ENCODE assay signal across 25 cellular contexts in the genomic region with DNA sequence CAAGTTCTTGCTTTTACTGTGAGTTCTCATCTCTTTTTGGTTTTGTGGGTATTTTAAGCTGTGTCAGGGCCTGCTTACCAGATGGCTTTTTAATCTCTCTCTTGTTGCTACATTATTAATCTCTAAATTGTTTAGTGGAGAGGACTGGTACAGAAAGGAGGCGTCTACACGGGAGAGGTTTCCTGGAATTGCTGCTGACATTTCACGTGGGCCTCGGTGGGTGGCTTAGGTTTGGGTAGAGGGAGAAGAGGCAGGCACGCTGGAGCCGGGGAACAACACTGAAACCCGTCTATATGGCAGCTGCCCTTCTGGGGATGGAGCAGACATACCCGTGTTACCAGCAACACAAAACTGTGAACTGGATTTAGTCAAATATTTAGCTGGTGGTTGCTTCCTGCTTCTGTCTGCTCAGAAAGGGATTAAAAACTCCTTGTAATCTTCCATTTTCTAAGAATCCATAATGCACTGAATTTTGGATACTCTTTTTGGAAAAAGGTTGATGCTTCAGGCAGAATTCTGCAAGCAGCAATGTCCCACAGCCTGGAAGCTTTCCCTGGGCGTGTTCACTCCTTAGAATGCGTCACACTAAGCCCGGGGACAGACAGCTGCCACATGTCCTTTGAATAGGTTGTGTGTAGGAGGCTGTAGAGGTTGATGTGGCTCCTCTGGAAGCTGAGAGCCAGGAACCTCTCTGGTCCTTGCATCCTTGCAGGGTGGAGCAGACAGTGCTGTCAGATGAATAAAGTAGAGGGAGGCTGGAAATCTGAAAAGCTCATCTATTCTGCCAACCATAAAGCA.
DNase-seq lines count a peak whose midpoint lies in the region; FAIRE-seq and TF ChIP-seq lines count a peak whose summit lies in the region.
"Had no signal": no experiment of that assay in that cellular context is flagged by ENCODE, and none has a peak within 500 bp of the region (broad histone marks: within the 10 kb centered on the region; RNA-seq: fewer than 3 reads in every experiment).

No MANE protein-coding gene starts in this region.

- no peaks in the 10 kb centered on the region for H3K79me2 ChIP-seq in keratinocyte (ENCODE audit: control insufficient read depth, insufficient read depth, low read length)

- H3K36me3 ChIP-seq in breast epithelium, result no peaks in the 10 kb centered on the region
- no peaks in the 10 kb centered on the region for H3K36me3 ChIP-seq in keratinocyte (ENCODE audit: control insufficient read depth in 2 of 2, extremely low read depth in 1 of 2, insufficient read depth in 2 of 2, low read length in 2 of 2)
- H3K36me3 ChIP-seq in suprapubic skin, result no peaks in the 10 kb centered on the region
- H3K36me3 ChIP-seq: BLaER1, esophagus squamous epithelium, gastroesophageal sphincter, lower lobe of right lung, Peyer's patch, SJCRH30 had no signal

- no peak for TF ChIP-seq CTCF in MCF 10A (IDR thresholded peaks at IDR 0.05; ENCODE audit: unreplicated experiment)
- no peak for TF ChIP-seq CTCF in breast epithelium (IDR thresholded peaks at IDR 0.05)
- TF ChIP-seq CTCF in keratinocyte (optimal IDR thresholded peaks at IDR 0.05 in 1 of 3, IDR thresholded peaks at IDR 0.05 in 1 of 3, conservative IDR thresholded peaks at IDR 0.05 in 1 of 3; ENCODE audit: extremely low read depth in 1 of 3, insufficient read depth in 2 of 3, low read length in 3 of 3), result no peak
- TF ChIP-seq CTCF in suprapubic skin (IDR thresholded peaks at IDR 0.05), result no peak
- no peak for TF ChIP-seq CTCF in chondrocyte (IDR thresholded peaks at IDR 0.05)

- DNase-seq in MCF 10A (ENCODE audit: unreplicated experiment), result peak; percentile 2
- no peak for DNase-seq in breast epithelium (ENCODE audit: low spot score in 2 of 2)
- DNase-seq in anterior cingulate cortex (lab: John Stamatoyannopoulos, UW), result peak in 36 of 58 donors; percentile 3 to 81 (median 40)
- no peak for DNase-seq in keratinocyte (ENCODE audit: low read depth, low spot score)
- DNase-seq in suprapubic skin (ENCODE audit: low spot score in 2 of 2), result no peak
- no peak for DNase-seq in chondrocyte (ENCODE audit: low spot score)
- DNase-seq in A172 (ENCODE audit: low spot score), result no peak
- DNase-seq in glomerular visceral epithelial cell (ENCODE audit: extremely low spot score), result no peak
- DNase-seq: activated CD4-positive, alpha-beta memory T cell treated with anti-CD3 and anti-CD28 coated beads for 36 hours; Calu3; esophagus squamous epithelium; lower lobe of right lung; NCI-H1092; NCI-H187 treated with DMSO at 0.1 percent for 48 hours; NCI-H226; Peyer's patch; stimulated activated CD4-positive, alpha-beta T cell treated with anti-CD3 and anti-CD28 coated beads, Interleukin-2, amount 100 ng/mL, for 24 hours; T-cell had no signal

- no peaks in the 10 kb centered on the region for H3K9me1 ChIP-seq in keratinocyte (ENCODE audit: control insufficient read depth, extremely low read depth, insufficient read depth, low read length)

- peaks cover 11% of the 10 kb centered on the region for H3K4me1 Mint-ChIP-seq in MCF 10A (ENCODE audit: insufficient read depth, unreplicated experiment)
- H3K4me1 Mint-ChIP-seq in chondrocyte (ENCODE audit: low read depth), result peaks cover 10% of the 10 kb centered on the region

- H3K27me3 Mint-ChIP-seq in MCF 10A (ENCODE audit: insufficient read depth, unreplicated experiment) (no peaks in the 10 kb centered on the region), chondrocyte (ENCODE audit: low read depth) (peaks cover 12% of the 10 kb centered on the region)
- H3K27me3 Mint-ChIP-seq: activated CD4-positive, alpha-beta memory T cell treated with anti-CD3 and anti-CD28 coated beads for 36 hours; activated naive CD8-positive, alpha-beta T cell; T-cell had no signal

- H3K9me3 Mint-ChIP-seq in MCF 10A (ENCODE audit: unreplicated experiment) (no peaks in the 10 kb centered on the region), chondrocyte (ENCODE audit: low read depth) (no peaks in the 10 kb centered on the region)
- H3K9me3 Mint-ChIP-seq: activated CD4-positive, alpha-beta memory T cell treated with anti-CD3 and anti-CD28 coated beads for 36 hours had no signal

- H3K4me1 ChIP-seq in breast epithelium (no peaks in the 10 kb centered on the region), keratinocyte (ENCODE audit: control insufficient read depth, extremely low read depth, insufficient read depth, low read length) (peaks cover 11% of the 10 kb centered on the region), suprapubic skin (peaks cover 25% of the 10 kb centered on the region)
- H3K4me1 ChIP-seq: lower lobe of right lung, Peyer's patch, SJCRH30 had no signal

- H3K4me3 ChIP-seq in breast epithelium (no peak overlapping the region), keratinocyte (ENCODE audit: control insufficient read depth in 2 of 3, extremely low read depth in 1 of 3, insufficient read depth in 2 of 3, low read depth in 1 of 3, low read length in 3 of 3) (no peak overlapping the region), suprapubic skin (no peak overlapping the region)
- H3K4me3 ChIP-seq: BLaER1, esophagus squamous epithelium, gastroesophageal sphincter, lower lobe of right lung, Peyer's patch, SJCRH30 had no signal

- POLR2A ChIA-PET in MCF 10A (lab: Yijun Ruan, JAX), result interaction anchor here (1.1 kb wide), 1 partner anchor 16 kb away, joined by 3 read pairs; no protein-coding TSS in a partner anchor

- peak; percentile 48 for FAIRE-seq in keratinocyte (lab: Jason Lieb, UNC)
- FAIRE-seq: colon, small intestine, urothelium cell line had no signal

- H3K9ac ChIP-seq in keratinocyte (ENCODE audit: control insufficient read depth, extremely low read depth, insufficient read depth, low read length), result no peak overlapping the region
- H3K9ac ChIP-seq: BLaER1 had no signal

- dilution Hi-C loops in keratinocyte (cut with MboI; ENCODE audit: extremely low pct_ligation_motif_present, low sequenced_read_pairs), result no loop called here

- WGBS in suprapubic skin, result 34% methylated on average over 11 of the region's 11 CpGs

- H3K27ac ChIP-seq in breast epithelium (no peak overlapping the region), keratinocyte (ENCODE audit: control insufficient read depth, insufficient read depth, low read length) (no peak overlapping the region), suprapubic skin (peak overlapping the region; percentile 62)
- H3K27ac ChIP-seq: BLaER1, esophagus squamous epithelium, gastroesophageal sphincter, lower lobe of right lung, Peyer's patch, SJCRH30 had no signal

- no TSS peak for BruUV-seq in MCF 10A (replicated peaks; lab: Mats Ljungman, UMichigan)

- TF ChIP-seq EP300 in suprapubic skin (IDR thresholded peaks at IDR 0.05), result no peak

- intact Hi-C loops in MCF 10A (cut with micrococcal nuclease) (no loop called here), breast epithelium (cut with DNase I; ENCODE audit: low total_unique reads) (no loop called here)

- H3K27me3 ChIP-seq in breast epithelium (no peaks in the 10 kb centered on the region), keratinocyte (ENCODE audit: control insufficient read depth, extremely low read depth, insufficient read depth, low read length) (no peaks in the 10 kb centered on the region), suprapubic skin (no peaks in the 10 kb centered on the region)
- H3K27me3 ChIP-seq: BLaER1, esophagus squamous epithelium, gastroesophageal sphincter, Peyer's patch, SJCRH30 had no signal

- H3K4me2 ChIP-seq in keratinocyte (ENCODE audit: control insufficient read depth, extremely low read depth, insufficient read depth, low read depth, low read length), result no peak overlapping the region
- H3K4me2 ChIP-seq: BLaER1 had no signal

- H2AFZ ChIP-seq in keratinocyte (ENCODE audit: control insufficient read depth, low read length), result no peak overlapping the region

- H3K4me3 Mint-ChIP-seq in MCF 10A (ENCODE audit: unreplicated experiment), result no peak overlapping the region
- H3K4me3 Mint-ChIP-seq in chondrocyte (ENCODE audit: unreplicated experiment), result no peak overlapping the region
- H3K4me3 Mint-ChIP-seq: activated CD4-positive, alpha-beta memory T cell treated with anti-CD3 and anti-CD28 coated beads for 36 hours; activated naive CD8-positive, alpha-beta T cell; T-cell had no signal

- CTCF ChIA-PET in MCF 10A (lab: Yijun Ruan, JAX), result interaction anchor here (0.6 to 0.8 kb wide), 2 partner anchors 426 to 679 kb away, joined by 3 to 5 read pairs; no protein-coding TSS in a partner anchor

- H3K27ac Mint-ChIP-seq in MCF 10A (ENCODE audit: low read depth, unreplicated experiment) (no peak overlapping the region), chondrocyte (ENCODE audit: unreplicated experiment) (no peak overlapping the region)
- H3K27ac Mint-ChIP-seq: activated CD4-positive, alpha-beta memory T cell treated with anti-CD3 and anti-CD28 coated beads for 36 hours; activated naive CD8-positive, alpha-beta T cell; T-cell had no signal

- H3K9me3 ChIP-seq in breast epithelium (no peaks in the 10 kb centered on the region), keratinocyte (ENCODE audit: control insufficient read depth, low read depth, low read length) (no peaks in the 10 kb centered on the region), suprapubic skin (no peaks in the 10 kb centered on the region)
- H3K9me3 ChIP-seq: BLaER1, esophagus squamous epithelium, gastroesophageal sphincter, lower lobe of right lung, Peyer's patch, SJCRH30 had no signal

- H4K20me1 ChIP-seq in keratinocyte (ENCODE audit: control insufficient read depth, extremely low read depth, insufficient read depth, low read length), result no peaks in the 10 kb centered on the region
- H4K20me1 ChIP-seq: BLaER1 had no signal

- H3K36me3 Mint-ChIP-seq in MCF 10A (ENCODE audit: insufficient read depth, unreplicated experiment), result no peaks in the 10 kb centered on the region
- H3K36me3 Mint-ChIP-seq in chondrocyte (ENCODE audit: low read depth), result no peaks in the 10 kb centered on the region
- H3K36me3 Mint-ChIP-seq: activated CD4-positive, alpha-beta memory T cell treated with anti-CD3 and anti-CD28 coated beads for 36 hours had no signal

- TF ChIP-seq POLR2A in breast epithelium (IDR thresholded peaks at IDR 0.05) (no peak), suprapubic skin (IDR thresholded peaks at IDR 0.05) (no peak)

Comparison
In these comparisons a context has a peak if more than half of its experiments do, and no peak if none do; other contexts are left out.
1. DNase-seq: peak in MCF 10A (single experiment) and anterior cingulate cortex (36 of 58); none in breast epithelium (0 of 2), keratinocyte (single experiment), suprapubic skin (0 of 2), chondrocyte (single experiment), A172 (single experiment) and glomerular visceral epithelial cell (single experiment).